8 cellular contexts compared by ENCODE assay signal in the genomic region with DNA sequence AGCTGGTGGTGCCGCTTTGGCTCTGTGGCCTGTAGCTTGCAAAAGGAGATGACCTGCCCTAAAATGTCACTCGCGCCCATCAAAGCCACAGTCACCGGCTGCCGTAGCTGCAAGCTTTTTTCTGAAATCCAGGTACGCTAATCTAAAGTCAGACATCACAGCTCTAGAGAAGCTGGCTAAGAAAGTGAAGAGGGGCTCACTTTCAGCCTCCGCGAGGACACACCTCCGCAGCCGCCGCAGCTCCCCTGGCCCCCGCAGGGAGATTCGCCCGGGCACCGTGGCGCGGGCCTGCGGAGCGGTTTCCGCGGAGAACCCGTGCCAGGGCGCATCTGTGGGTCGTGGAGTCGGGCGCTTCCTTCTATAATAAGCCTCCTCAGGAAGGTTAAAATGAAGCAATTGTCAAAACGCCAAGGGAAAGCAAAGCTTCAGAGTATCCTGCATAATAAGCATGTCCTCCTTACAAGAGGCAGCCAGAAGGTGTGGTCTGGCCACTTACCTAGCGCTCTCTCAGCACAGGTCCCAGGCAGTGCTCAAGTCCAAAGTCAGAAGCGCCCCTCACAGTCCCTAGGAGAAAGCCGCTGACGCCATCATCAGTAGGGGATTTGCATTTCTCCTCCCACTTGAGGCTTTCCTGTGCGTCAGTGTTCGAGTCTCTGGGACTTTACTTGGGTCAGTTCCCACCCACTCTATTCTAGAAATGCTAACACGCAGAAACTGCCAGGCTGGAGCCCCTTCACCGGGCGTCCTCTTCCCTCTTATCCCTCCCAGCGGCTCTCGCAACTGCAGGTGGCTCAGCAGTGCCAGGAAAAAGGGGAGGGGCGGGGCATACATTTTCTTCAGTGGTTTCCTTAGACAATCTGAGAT. TPM values are rescaled to one million over a fixed set of nuclear protein-coding genes. Genes with fewer than 3 reads are reported as not detected.
A peak's percentile ranks its signal among the peaks of the same experiment; 100 is the strongest.
DNase-seq lines count a peak whose midpoint lies in the region; ATAC-seq and TF ChIP-seq lines count a peak whose summit lies in the region.

A gene with protein sequence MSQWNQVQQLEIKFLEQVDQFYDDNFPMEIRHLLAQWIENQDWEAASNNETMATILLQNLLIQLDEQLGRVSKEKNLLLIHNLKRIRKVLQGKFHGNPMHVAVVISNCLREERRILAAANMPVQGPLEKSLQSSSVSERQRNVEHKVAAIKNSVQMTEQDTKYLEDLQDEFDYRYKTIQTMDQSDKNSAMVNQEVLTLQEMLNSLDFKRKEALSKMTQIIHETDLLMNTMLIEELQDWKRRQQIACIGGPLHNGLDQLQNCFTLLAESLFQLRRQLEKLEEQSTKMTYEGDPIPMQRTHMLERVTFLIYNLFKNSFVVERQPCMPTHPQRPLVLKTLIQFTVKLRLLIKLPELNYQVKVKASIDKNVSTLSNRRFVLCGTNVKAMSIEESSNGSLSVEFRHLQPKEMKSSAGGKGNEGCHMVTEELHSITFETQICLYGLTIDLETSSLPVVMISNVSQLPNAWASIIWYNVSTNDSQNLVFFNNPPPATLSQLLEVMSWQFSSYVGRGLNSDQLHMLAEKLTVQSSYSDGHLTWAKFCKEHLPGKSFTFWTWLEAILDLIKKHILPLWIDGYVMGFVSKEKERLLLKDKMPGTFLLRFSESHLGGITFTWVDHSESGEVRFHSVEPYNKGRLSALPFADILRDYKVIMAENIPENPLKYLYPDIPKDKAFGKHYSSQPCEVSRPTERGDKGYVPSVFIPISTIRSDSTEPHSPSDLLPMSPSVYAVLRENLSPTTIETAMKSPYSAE (minus strand): TSS at position 544 of the 864 bp plus-strand sequence. CDS start 2,791 bp downstream, outside the sequence.

- ATAC-seq in HG03064 (IDR thresholded peaks at IDR 0.05; ENCODE audit: low read depth, unreplicated experiment): peak; percentile 73
- ATAC-seq in left ventricle myocardium superior: peak; percentile 59
- ATAC-seq in sciatic nerve: peak; percentile 85

- no peaks in the 10 kb centered on the region for H3K9me3 Mint-ChIP-seq in activated naive CD4-positive, alpha-beta T cell treated with anti-CD3 and anti-CD28 coated beads for 36 hours

- intact Hi-C loops in activated naive CD4-positive, alpha-beta T cell treated with anti-CD3 and anti-CD28 coated beads for 36 hours (cut with micrococcal nuclease): loop anchor here (1.0 to 10.0 kb wide), 15 partner anchors 22 to 746 kb away; partner anchors contain the start of genes GLS, MFSD6, NEMP2 and STAT1
- intact Hi-C loops in left ventricle myocardium superior (cut with micrococcal nuclease): no loop called here
- intact Hi-C loops in sciatic nerve (cut with DNase I): no loop called here

- H3K27ac Mint-ChIP-seq in activated naive CD4-positive, alpha-beta T cell treated with anti-CD3 and anti-CD28 coated beads for 36 hours: peak within 1 kb of the TSS; percentile 97

- peaks cover 57% of the 10 kb centered on the region for H3K4me1 Mint-ChIP-seq in activated naive CD4-positive, alpha-beta T cell treated with anti-CD3 and anti-CD28 coated beads for 36 hours (ENCODE audit: low read depth)

- TF ChIP-seq CTCF in RWPE1 (conservative IDR thresholded peaks at IDR 0.05; ENCODE audit: low read depth): no peak

- H3K36me3 Mint-ChIP-seq in activated naive CD4-positive, alpha-beta T cell treated with anti-CD3 and anti-CD28 coated beads for 36 hours (ENCODE audit: low read depth): peaks cover 31% of the 10 kb centered on the region

- H3K27me3 Mint-ChIP-seq in activated naive CD4-positive, alpha-beta T cell treated with anti-CD3 and anti-CD28 coated beads for 36 hours (ENCODE audit: low read depth): no peaks in the 10 kb centered on the region

- CTCF ChIA-PET in RWPE1 (lab: Yijun Ruan, JAX): interaction anchor here (1.0 to 1.5 kb wide), 2 partner anchors 99 to 371 kb away, joined by 3 to 6 read pairs; no protein-coding TSS in a partner anchor
- CTCF ChIA-PET in activated naive CD4-positive, alpha-beta T cell treated with anti-CD3 and anti-CD28 coated beads for 36 hours (lab: Charles Lee): interaction anchor here (0.7 to 6.0 kb wide), 9 partner anchors 27 to 423 kb away, joined by 3 to 73 read pairs (median 4); no protein-coding TSS in a partner anchor

- DNase-seq in NCI-H510A treated with DMSO at 0.1 percent for 48 hours (lab: John Stamatoyannopoulos, UW) (peak; percentile 68), NCI-H510A (lab: John Stamatoyannopoulos, UW) (no peak), RWPE1 (ENCODE audit: low spot score) (no peak), left ventricle myocardium superior (peak; percentile 45), sciatic nerve (ENCODE audit: low spot score) (peak; percentile 62), H4 (ENCODE audit: low spot score) (no peak)
- DNase-seq in activated naive CD4-positive, alpha-beta T cell treated with anti-CD3 and anti-CD28 coated beads for 36 hours: peak; percentile 94

- POLR2A ChIA-PET in RWPE1 (lab: Yijun Ruan, JAX; ENCODE audit: low non-redundant PET): no interaction called here

- H3K4me3 Mint-ChIP-seq in activated naive CD4-positive, alpha-beta T cell treated with anti-CD3 and anti-CD28 coated beads for 36 hours: peak within 1 kb of the TSS; percentile 91

- 0 out of 2 replicates have a peak within 1 kb of the TSS, but pooled peaks have one; percentile 32 for H3K27ac ChIP-seq in RWPE1

RNA-seq across cellular contexts. Expression of the gene that starts here (rescaled TPM):
- 10 to 100 TPM; 53.9 to 54.6 TPM for total RNA-seq in activated naive CD4-positive, alpha-beta T cell treated with anti-CD3 and anti-CD28 coated beads for 36 hours
- total RNA-seq in left ventricle myocardium superior (0.57 TPM), sciatic nerve (3.5 TPM)
- 0.55 and 4.3 TPM in 2 replicates for total RNA-seq in H4 (2014; rRNA removed; shearing (Covaris generic))

Comparison
In these comparisons a context has a peak if more than half of its experiments do, and no peak if none do; other contexts are left out.
1. RNA of the gene that starts here (total RNA-seq): 53.9 to 54.6 TPM in activated naive CD4-positive, alpha-beta T cell treated with anti-CD3 and anti-CD28 coated beads for 36 hours; 0.55 to 4.3 TPM in H4, 3.5 TPM in sciatic nerve (single experiment) and 0.57 TPM in left ventricle myocardium superior (single experiment); every median in the first group is over 10 times any median in the second.
2. DNase-seq: peak in NCI-H510A treated with DMSO at 0.1 percent for 48 hours (single experiment), activated naive CD4-positive, alpha-beta T cell treated with anti-CD3 and anti-CD28 coated beads for 36 hours (single experiment) and sciatic nerve (single experiment); none in NCI-H510A (single experiment), RWPE1 (single experiment) and H4 (single experiment).
3. Peak in DNase-seq and ATAC-seq in left ventricle myocardium superior; RNA of the gene not detected or under 1 TPM.
4. Peak in every context shown above with its lines, with median percentiles within 50 percentile points of each other: ATAC-seq.